ENCODE assay signal across 11 cellular contexts in genomic region chr7:76296743-76297740, GRCh38. TPM values are rescaled to one million over a fixed set of nuclear protein-coding genes. Genes with fewer than 3 reads are reported as not detected.
DNase-seq lines count a peak whose midpoint lies in the region; ATAC-seq and TF ChIP-seq lines count a peak whose summit lies in the region.
"Had no signal": no experiment of that assay in that cellular context is flagged by ENCODE, and none has a peak within 500 bp of the region (broad histone marks: within the 10 kb centered on the region; RNA-seq: fewer than 3 reads in every experiment).

No MANE protein-coding gene starts in this region.

- H3K4me1 ChIP-seq in BLaER1 treated with 17β-estradiol and CSF1 and Interleukin-3, amounts not matched to agents 10 nM and 100 nM: peaks cover 55 to 86% (median 64%) of the 10 kb centered on the region in 10 experiments
- H3K4me1 ChIP-seq in PC-3 (ENCODE audit: insufficient read depth, low read length): peaks cover 42% of the 10 kb centered on the region
- H3K4me1 ChIP-seq in parathyroid adenoma: peaks cover 15% of the 10 kb centered on the region
- H3K4me1 ChIP-seq in spleen: peaks cover 12 to 58% (median 30%) of the 10 kb centered on the region in 6 donors

- H3K4me3 Mint-ChIP-seq in activated T-cell treated with anti-CD3 and anti-CD28 coated beads, Interleukin-2, amount 50 U/mL, for 4 hours: no peak overlapping the region
- H3K4me3 Mint-ChIP-seq: endodermal cell had no signal

- TF ChIP-seq POLR2A in spleen (IDR thresholded peaks at IDR 0.05): no peak

- peak; percentile 59 for DNase-seq in PC-3
- DNase-seq in fibroblast of the aortic adventitia (ENCODE audit: low read depth): peak; percentile 93
- DNase-seq in spleen: no peak
- no peak for DNase-seq in activated T-cell treated with anti-CD3 and anti-CD28 coated beads, Interleukin-2, amount 50 U/mL, for 4 hours
- DNase-seq: endodermal cell; stimulated activated CD4-positive, alpha-beta T cell treated with anti-CD3 and anti-CD28 coated beads, Interleukin-1b, Interleukin-23, amount 100 ng/mL, for 48 hours; SW 1271 had no signal

- H3K4me1 Mint-ChIP-seq in activated T-cell treated with anti-CD3 and anti-CD28 coated beads, Interleukin-2, amount 50 U/mL, for 4 hours (ENCODE audit: low read depth): peaks cover under 1% of the 10 kb centered on the region
- H3K4me1 Mint-ChIP-seq: endodermal cell had no signal

- POLR2A ChIA-PET in PC-3 (lab: Charles Lee; ENCODE audit: unreplicated experiment): no interaction called here

- no peaks in the 10 kb centered on the region for H3K9me2 ChIP-seq in PC-3 (replicated peaks; ENCODE audit: low read length)

- no peaks in the 10 kb centered on the region for H3K9me3 ChIP-seq in BLaER1 treated with 17β-estradiol and CSF1 and Interleukin-3, amounts not matched to agents 10 nM and 100 nM (replicated peaks in 1 of 11)
- H3K9me3 ChIP-seq in PC-3 (ENCODE audit: low read length) (no peaks in the 10 kb centered on the region), parathyroid adenoma (ENCODE audit: control insufficient read depth, low read length) (no peaks in the 10 kb centered on the region), spleen (no peaks in the 10 kb centered on the region)

- no peaks in the 10 kb centered on the region for H3K9me3 Mint-ChIP-seq in activated T-cell treated with anti-CD3 and anti-CD28 coated beads, Interleukin-2, amount 50 U/mL, for 4 hours

- H3K4me3 ChIP-seq in BLaER1 treated with 17β-estradiol and CSF1 and Interleukin-3, amounts not matched to agents 10 nM and 100 nM: no peak overlapping the region
- H3K4me3 ChIP-seq in PC-3 (ENCODE audit: low read length) (no peak overlapping the region), fibroblast of the aortic adventitia (ENCODE audit: low read depth, low read length) (peak overlapping the region; percentile 3), parathyroid adenoma (ENCODE audit: low read depth, low read length) (no peak overlapping the region), spleen (no peak overlapping the region)

- no peak overlapping the region; a peak in 2 of 22 replicates for H3K9ac ChIP-seq in BLaER1 treated with 17β-estradiol and CSF1 and Interleukin-3, amounts not matched to agents 10 nM and 100 nM
- H3K9ac ChIP-seq in PC-3 (ENCODE audit: low read length) (no peak overlapping the region), parathyroid adenoma (no peak overlapping the region)

- intact Hi-C loops in PC-3 (cut with micrococcal nuclease): no loop called here
- intact Hi-C loops in spleen (cut with DNase I; ENCODE audit: low total_unique reads): no loop called here

- CTCF ChIA-PET in PC-3 (lab: Charles Lee): no interaction called here

- TF ChIP-seq CTCF in PC-3 (conservative IDR thresholded peaks at IDR 0.05; ENCODE audit: low read depth, low read length): no peak
- TF ChIP-seq CTCF in fibroblast of the aortic adventitia (IDR thresholded peaks at IDR 0.05; ENCODE audit: insufficient read depth, low read length): no peak
- TF ChIP-seq CTCF in parathyroid adenoma (IDR thresholded peaks at IDR 0.05): no peak
- no peak for TF ChIP-seq CTCF in spleen (IDR thresholded peaks at IDR 0.05 in 8 of 11, conservative IDR thresholded peaks at IDR 0.05 in 3 of 11)

- no peaks in the 10 kb centered on the region for H3K27me3 Mint-ChIP-seq in activated T-cell treated with anti-CD3 and anti-CD28 coated beads, Interleukin-2, amount 50 U/mL, for 4 hours (ENCODE audit: low read depth)

- WGBS in spleen, 5 donors: 66 to 80% (median 74%) methylated on average over 21 to 22 of the region's 22 CpGs

- ATAC-seq in PC-3: no peak
- ATAC-seq in HG02981 (IDR thresholded peaks at IDR 0.05; ENCODE audit: unreplicated experiment): no peak
- ATAC-seq in activated T-cell treated with anti-CD3 and anti-CD28 coated beads, Interleukin-2, amount 50 U/mL, for 4 hours: no peak
- no peak for ATAC-seq in HG03457 (IDR thresholded peaks at IDR 0.05; ENCODE audit: unreplicated experiment)

- no TSS peak for BruUV-seq in PC-3 (replicated peaks; lab: Mats Ljungman, UMichigan)

- H3K4me2 ChIP-seq in BLaER1 treated with 17β-estradiol and CSF1 and Interleukin-3, amounts not matched to agents 10 nM and 100 nM: peak overlapping the region in 10 of 11 experiments; percentile 4 to 94 (median 92); a peak in 15 of 22 replicates
- H3K4me2 ChIP-seq in PC-3 (ENCODE audit: low read length): no peak overlapping the region
- H3K4me2 ChIP-seq in parathyroid adenoma (ENCODE audit: low read length): no peak overlapping the region

- H4K20me1 ChIP-seq in BLaER1 treated with 17β-estradiol and CSF1 and Interleukin-3, amounts not matched to agents 10 nM and 100 nM: no peaks in the 10 kb centered on the region
- H4K20me1 ChIP-seq in PC-3 (ENCODE audit: low read length): no peaks in the 10 kb centered on the region

- no peaks in the 10 kb centered on the region for H3K36me3 ChIP-seq in BLaER1 treated with 17β-estradiol and CSF1 and Interleukin-3, amounts not matched to agents 10 nM and 100 nM
- H3K36me3 ChIP-seq in PC-3 (ENCODE audit: low read depth, low read length) (no peaks in the 10 kb centered on the region), parathyroid adenoma (ENCODE audit: control insufficient read depth, insufficient read depth, low read length) (no peaks in the 10 kb centered on the region), spleen (no peaks in the 10 kb centered on the region)

- H2AFZ ChIP-seq in PC-3 (ENCODE audit: low read length): peak overlapping the region; percentile 18; the same call in 1 of the 2 replicates
- H2AFZ ChIP-seq in parathyroid adenoma: peak overlapping the region; percentile 56

- H3K36me3 Mint-ChIP-seq in activated T-cell treated with anti-CD3 and anti-CD28 coated beads, Interleukin-2, amount 50 U/mL, for 4 hours (ENCODE audit: insufficient read depth): no peaks in the 10 kb centered on the region

- no peak overlapping the region for H3K27ac ChIP-seq in BLaER1 treated with 17β-estradiol and CSF1 and Interleukin-3, amounts not matched to agents 10 nM and 100 nM
- no peak overlapping the region for H3K27ac ChIP-seq in PC-3 (ENCODE audit: low read length)
- H3K27ac ChIP-seq in parathyroid adenoma: peak overlapping the region; percentile 25
- H3K27ac ChIP-seq in spleen: peak overlapping the region in 4 of 8 donors; percentile 2 to 45 (median 21)

- H3K79me2 ChIP-seq in PC-3 (ENCODE audit: low read length) (no peaks in the 10 kb centered on the region), parathyroid adenoma (no peaks in the 10 kb centered on the region)

- no peaks in the 10 kb centered on the region for H3F3A ChIP-seq in PC-3 (ENCODE audit: low read length, unreplicated experiment)

- H3K27me3 ChIP-seq in BLaER1 treated with 17β-estradiol and CSF1 and Interleukin-3, amounts not matched to agents 10 nM and 100 nM: no peaks in the 10 kb centered on the region
- H3K27me3 ChIP-seq in PC-3 (ENCODE audit: low read length) (no peaks in the 10 kb centered on the region), parathyroid adenoma (ENCODE audit: control insufficient read depth, insufficient read depth, low read length) (no peaks in the 10 kb centered on the region), spleen (replicated peaks in 1 of 7) (peaks cover 0 to 2% (median 0%) of the 10 kb centered on the region in 7 donors)

RNA-seq across cellular contexts. Expression of gene HSPB1, which starts 5.4 kb away (rescaled TPM):
- total RNA-seq in PC-3 (2014; rRNA removed) (166 and 189 TPM in 2 replicates), fibroblast of the aortic adventitia (ENCODE audit: low replicate concordance) (91.8 and 128 TPM in 2 replicates), spleen (100 to 1,000 TPM in 5 of 7 donors, 10 to 100 TPM in 2; 56.5 to 227 (median 131) TPM)
- 100 to 1,000 TPM in 2 of 3 donors, 10 to 100 TPM in 1; 70.1 to 216 (median 214) TPM for polyA plus RNA-seq in spleen
- 10 to 100 TPM; 50.3 to 57.0 (median 53.8) TPM for total RNA-seq in activated T-cell treated with anti-CD3 and anti-CD28 coated beads, Interleukin-2, amount 50 U/mL, for 4 hours

Comparison
In these comparisons a context has a peak if more than half of its experiments do, and no peak if none do; other contexts are left out.
1. H3K4me2 ChIP-seq: peak in BLaER1 treated with 17β-estradiol and CSF1 and Interleukin-3, amounts not matched to agents 10 nM and 100 nM (10 of 11); none in PC-3 (single experiment) and parathyroid adenoma (single experiment).
2. DNase-seq: peak in PC-3 (single experiment) and fibroblast of the aortic adventitia (single experiment); none in spleen (single experiment) and activated T-cell treated with anti-CD3 and anti-CD28 coated beads, Interleukin-2, amount 50 U/mL, for 4 hours (single experiment).